Comparison of ENCODE assay signal across 11 cellular contexts in the genomic region with DNA sequence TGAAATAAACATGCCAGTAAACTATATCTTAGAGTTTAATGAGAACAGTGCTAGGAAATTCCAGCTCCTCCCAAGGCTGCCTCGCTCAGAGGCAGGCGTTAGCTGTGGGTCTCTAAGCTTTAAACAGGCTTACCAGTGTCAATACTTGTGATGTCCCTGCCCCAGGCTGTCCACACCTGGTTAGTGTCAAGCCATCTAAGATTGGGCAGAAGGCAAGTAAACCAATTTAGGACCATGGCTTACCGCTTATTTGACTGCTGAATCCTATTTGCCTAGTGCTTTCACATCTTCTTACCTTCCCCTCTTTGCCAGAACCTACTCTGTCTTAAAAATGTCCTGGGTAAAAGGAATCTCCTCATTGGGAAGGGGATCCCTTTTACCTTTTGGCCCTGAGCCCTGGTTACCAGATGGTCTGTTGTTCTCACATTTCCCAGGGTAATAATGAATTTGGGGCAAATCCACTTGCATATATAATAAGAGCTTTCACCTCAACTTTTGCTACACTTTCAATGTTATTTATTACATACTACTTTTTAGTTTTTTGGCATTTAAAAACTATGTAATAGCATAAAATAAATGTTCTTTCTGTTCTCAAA. TPM values are rescaled to one million over a fixed set of nuclear protein-coding genes. Genes with fewer than 3 reads are reported as not detected.
A peak's percentile ranks its signal among the peaks of the same experiment; 100 is the strongest.
DNase-seq lines count a peak whose midpoint lies in the region; ATAC-seq, FAIRE-seq and TF ChIP-seq lines count a peak whose summit lies in the region.
"Had no signal": no experiment of that assay in that cellular context is flagged by ENCODE, and none has a peak within 500 bp of the region (broad histone marks: within the 10 kb centered on the region; RNA-seq: fewer than 3 reads in every experiment).

No MANE protein-coding gene starts in this region.

- no peak for FAIRE-seq in astrocyte (lab: Jason Lieb, UNC)
- FAIRE-seq: pancreas had no signal

- H3K36me3 Mint-ChIP-seq in astrocyte (ENCODE audit: low read depth, unreplicated experiment): no peaks in the 10 kb centered on the region

- no peak overlapping the region for H3K4me2 ChIP-seq in astrocyte (ENCODE audit: low read length)

- H3K9me3 Mint-ChIP-seq in astrocyte (ENCODE audit: unreplicated experiment): no peaks in the 10 kb centered on the region
- H3K9me3 Mint-ChIP-seq: CD4-positive, CD25-positive, alpha-beta regulatory T cell had no signal

- no peak overlapping the region for H3K4me3 Mint-ChIP-seq in astrocyte (ENCODE audit: unreplicated experiment)
- H3K4me3 Mint-ChIP-seq: CD4-positive, CD25-positive, alpha-beta regulatory T cell had no signal

- no peaks in the 10 kb centered on the region for H3K27me3 Mint-ChIP-seq in astrocyte (ENCODE audit: low read depth, unreplicated experiment)
- H3K27me3 Mint-ChIP-seq: CD4-positive, CD25-positive, alpha-beta regulatory T cell had no signal

- DNase-seq in heart left ventricle (no peak), left ventricle myocardium inferior (no peak), astrocyte (ENCODE audit: low read depth) (no peak), CD1c-positive myeloid dendritic cell (ENCODE audit: extremely low spot score) (no peak), SW 1271 (lab: John Stamatoyannopoulos, UW) (no peak), KBM-7 (no peak), Peyer's patch (no peak)
- DNase-seq: activated naive CD4-positive, alpha-beta T cell treated with Interleukin-2 at 50 U/mL for 16 hours; CD4-positive, CD25-positive, alpha-beta regulatory T cell; pancreas had no signal

- H3K27ac ChIP-seq in heart left ventricle (peak overlapping the region in 1 of 12 donors; percentile 30), left ventricle myocardium inferior (replicated peaks) (no peak overlapping the region), astrocyte (ENCODE audit: low read depth, low read length) (no peak overlapping the region), Peyer's patch (no peak overlapping the region)
- H3K27ac ChIP-seq: pancreas had no signal

- H4K20me1 ChIP-seq in astrocyte (ENCODE audit: insufficient read depth, low read length): peaks cover 18% of the 10 kb centered on the region

- no peak overlapping the region for H3K9ac ChIP-seq in astrocyte (ENCODE audit: low read length)

- 50 to 58% (median 55%) methylated on average over 3 of the region's 3 CpGs for WGBS in heart left ventricle, 4 donors

- H3K36me3 ChIP-seq in heart left ventricle (no peaks in the 10 kb centered on the region), left ventricle myocardium inferior (no peaks in the 10 kb centered on the region), astrocyte (ENCODE audit: insufficient read depth, low read length) (no peaks in the 10 kb centered on the region), Peyer's patch (no peaks in the 10 kb centered on the region)
- H3K36me3 ChIP-seq: pancreas had no signal

- ATAC-seq in heart left ventricle (peak in 3 of 4 donors; percentile 54 to 64 (median 62)), HG02798 (IDR thresholded peaks at IDR 0.05; ENCODE audit: poor library complexity, unreplicated experiment) (peak; percentile 79)

- intact Hi-C loops in heart left ventricle (cut with DNase I): no loop called here
- intact Hi-C loops in left ventricle myocardium inferior (cut with micrococcal nuclease): no loop called here

- no peak overlapping the region for H2AFZ ChIP-seq in astrocyte (ENCODE audit: low read depth, low read length)

- in situ Hi-C loops in KBM-7 (cut with MboI; ENCODE audit: low pct_unique_long_range_greater_than_20kb, low sequenced_read_pairs): no loop called here

- H3K4me1 Mint-ChIP-seq in astrocyte (ENCODE audit: low read depth, unreplicated experiment): peaks cover 18% of the 10 kb centered on the region

- TF ChIP-seq CTCF in heart left ventricle (IDR thresholded peaks at IDR 0.05): no peak
- no peak for TF ChIP-seq CTCF in left ventricle myocardium inferior (IDR thresholded peaks at IDR 0.05; ENCODE audit: borderline replicate concordance)
- no peak for TF ChIP-seq CTCF in astrocyte (IDR thresholded peaks at IDR 0.05; ENCODE audit: insufficient read depth, low read depth, low read length)
- no peak for TF ChIP-seq CTCF in Peyer's patch (IDR thresholded peaks at IDR 0.05)

- no peaks in the 10 kb centered on the region for H3K27me3 ChIP-seq in heart left ventricle
- no peaks in the 10 kb centered on the region for H3K27me3 ChIP-seq in left ventricle myocardium inferior (ENCODE audit: low read depth)
- no peaks in the 10 kb centered on the region for H3K27me3 ChIP-seq in astrocyte (ENCODE audit: insufficient read depth, low read length)
- no peaks in the 10 kb centered on the region for H3K27me3 ChIP-seq in Peyer's patch
- H3K27me3 ChIP-seq: pancreas had no signal

- H3K9me3 ChIP-seq in heart left ventricle (no peaks in the 10 kb centered on the region), left ventricle myocardium inferior (replicated peaks) (no peaks in the 10 kb centered on the region), astrocyte (ENCODE audit: insufficient read depth, low read depth, low read length) (no peaks in the 10 kb centered on the region), Peyer's patch (no peaks in the 10 kb centered on the region)
- H3K9me3 ChIP-seq: pancreas had no signal

- H3K79me2 ChIP-seq in astrocyte (ENCODE audit: insufficient read depth, low read length): peaks cover 4% of the 10 kb centered on the region

- TF ChIP-seq POLR2A in heart left ventricle (IDR thresholded peaks at IDR 0.05) (no peak), Peyer's patch (IDR thresholded peaks at IDR 0.05) (no peak)

- H3K4me1 ChIP-seq in heart left ventricle (peaks cover 0 to 59% (median 20%) of the 10 kb centered on the region in 12 donors), left ventricle myocardium inferior (peaks cover 76% of the 10 kb centered on the region), astrocyte (ENCODE audit: insufficient read depth, low read length) (no peaks in the 10 kb centered on the region), Peyer's patch (peaks cover 0 to 40% (median 0%) of the 10 kb centered on the region in 4 donors)

- H3K27ac Mint-ChIP-seq in astrocyte (ENCODE audit: unreplicated experiment): peak overlapping the region; percentile 36

- H3K4me3 ChIP-seq in heart left ventricle (no peak overlapping the region), left ventricle myocardium inferior (no peak overlapping the region), astrocyte (ENCODE audit: insufficient read depth, low read depth, low read length) (no peak overlapping the region), Peyer's patch (no peak overlapping the region)
- H3K4me3 ChIP-seq: pancreas had no signal

RNA-seq across cellular contexts. Expression of gene CERS6, which starts 14.9 kb away (rescaled TPM):
- total RNA-seq in heart left ventricle: 10 to 100 TPM; 48.1 to 78.0 (median 67.1) TPM
- polyA plus RNA-seq in heart left ventricle: 10 to 100 TPM; 22.1 to 49.3 TPM
- 68.9 TPM for total RNA-seq in left ventricle myocardium inferior
- 23.4 and 24.8 TPM in 2 replicates for total RNA-seq in astrocyte
- 100 to 1,000 TPM in 1 of 4 donors, 10 to 100 TPM in 3; 28.1 to 110 (median 96.7) TPM for total RNA-seq in Peyer's patch
